ENCODE assay signal across 22 cellular contexts in the genomic region with DNA sequence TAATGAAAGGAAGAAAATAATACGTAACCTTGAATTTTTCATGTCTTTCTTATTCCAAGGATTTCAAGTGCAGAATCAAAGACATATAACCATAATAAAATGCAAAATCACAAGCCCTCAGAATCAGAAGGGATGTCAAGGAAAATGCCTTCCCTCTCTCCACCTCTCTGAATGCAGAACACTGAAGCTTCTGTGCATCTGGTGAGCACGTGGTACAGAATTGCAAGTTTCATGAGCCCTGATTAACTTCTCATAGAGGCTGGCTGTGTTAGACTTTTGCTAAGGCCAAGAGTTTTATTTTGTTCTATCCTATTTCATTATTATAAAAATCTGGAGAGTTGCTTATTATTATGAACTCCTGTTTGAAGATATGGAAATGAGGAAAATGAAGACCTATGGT.
"Had no signal": no experiment of that assay in that cellular context is flagged by ENCODE, and none has a peak within 500 bp of the region (broad histone marks: within the 10 kb centered on the region; RNA-seq: fewer than 3 reads in every experiment).

No MANE protein-coding gene starts in this region.

- H3K27ac Mint-ChIP-seq: naive thymus-derived CD8-positive, alpha-beta T cell; nephron progenitor cell; stimulated activated naive B cell treated with anti-CD40 and anti-IgM and Interleukin-4, amounts not matched to agents 10 μg/mL and 1 μg/mL and 100 μg/mL, for 72 hours; stimulated activated naive CD8-positive, alpha-beta T cell treated with anti-CD3 and anti-CD28 coated beads, Interleukin-15, Interleukin-2, amounts not matched to agents 100 ng/mL and 50 ng/mL, for 24 hours had no signal

- ATAC-seq: esophagus mucosa; gastrocnemius medialis; heart left ventricle; left cardiac atrium; left lung; naive thymus-derived CD8-positive, alpha-beta T cell; psoas muscle; right cardiac atrium; stimulated activated naive B cell treated with anti-CD40 and anti-IgM and Interleukin-4, amounts not matched to agents 10 μg/mL and 1 μg/mL and 100 μg/mL, for 72 hours had no signal

- H3K9me3 ChIP-seq: gastrocnemius medialis, heart left ventricle, left lung, psoas muscle, sigmoid colon, thoracic aorta, transverse colon, vagina had no signal

- H3K4me1 Mint-ChIP-seq: naive thymus-derived CD8-positive, alpha-beta T cell; nephron progenitor cell; stimulated activated naive B cell treated with anti-CD40 and anti-IgM and Interleukin-4, amounts not matched to agents 10 μg/mL and 1 μg/mL and 100 μg/mL, for 72 hours had no signal

- H3K4me1 ChIP-seq: gastrocnemius medialis, heart left ventricle, left lung, psoas muscle, spleen, transverse colon, vagina had no signal

- H3K4me3 ChIP-seq: dorsolateral prefrontal cortex, gastrocnemius medialis, heart left ventricle, hepatocyte, left lung, psoas muscle, sigmoid colon, spleen, thoracic aorta, transverse colon, vagina had no signal

- H3K27me3 Mint-ChIP-seq: naive thymus-derived CD8-positive, alpha-beta T cell; stimulated activated naive B cell treated with anti-CD40 and anti-IgM and Interleukin-4, amounts not matched to agents 10 μg/mL and 1 μg/mL and 100 μg/mL, for 72 hours; stimulated activated naive CD8-positive, alpha-beta T cell treated with anti-CD3 and anti-CD28 coated beads, Interleukin-15, Interleukin-2, amounts not matched to agents 100 ng/mL and 50 ng/mL, for 24 hours had no signal

- H3K79me2 ChIP-seq: hepatocyte had no signal

- DNase-seq: cortex of kidney; effector CD4-positive, alpha-beta T cell; foreskin fibroblast; gastrocnemius medialis; heart left ventricle; left cardiac atrium; left lung; naive thymus-derived CD8-positive, alpha-beta T cell; nephron progenitor cell; psoas muscle; right cardiac atrium; sigmoid colon; spleen; stimulated activated CD4-positive, alpha-beta T cell treated with anti-CD3 and anti-CD28 coated beads, Interleukin-4, amount 100 ng/mL, for 4 hours; stimulated activated naive B cell treated with anti-CD40 and anti-IgM and Interleukin-4, amounts not matched to agents 10 μg/mL and 1 μg/mL and 100 μg/mL, for 72 hours; transverse colon had no signal

- H3K36me3 Mint-ChIP-seq: naive thymus-derived CD8-positive, alpha-beta T cell; stimulated activated naive B cell treated with anti-CD40 and anti-IgM and Interleukin-4, amounts not matched to agents 10 μg/mL and 1 μg/mL and 100 μg/mL, for 72 hours had no signal

- H3K27ac ChIP-seq: dorsolateral prefrontal cortex, gastrocnemius medialis, heart left ventricle, hepatocyte, left lung, psoas muscle, sigmoid colon, spleen, thoracic aorta, transverse colon, vagina had no signal

- H3K4me3 Mint-ChIP-seq: naive thymus-derived CD8-positive, alpha-beta T cell; nephron progenitor cell; stimulated activated naive B cell treated with anti-CD40 and anti-IgM and Interleukin-4, amounts not matched to agents 10 μg/mL and 1 μg/mL and 100 μg/mL, for 72 hours; stimulated activated naive CD8-positive, alpha-beta T cell treated with anti-CD3 and anti-CD28 coated beads, Interleukin-15, Interleukin-2, amounts not matched to agents 100 ng/mL and 50 ng/mL, for 24 hours had no signal

- H3K9me3 Mint-ChIP-seq: nephron progenitor cell; stimulated activated naive B cell treated with anti-CD40 and anti-IgM and Interleukin-4, amounts not matched to agents 10 μg/mL and 1 μg/mL and 100 μg/mL, for 72 hours; stimulated activated naive CD8-positive, alpha-beta T cell treated with anti-CD3 and anti-CD28 coated beads, Interleukin-15, Interleukin-2, amounts not matched to agents 100 ng/mL and 50 ng/mL, for 24 hours had no signal

- H3K36me3 ChIP-seq: gastrocnemius medialis, heart left ventricle, left lung, sigmoid colon, spleen, thoracic aorta, transverse colon, vagina had no signal

- H3K27me3 ChIP-seq: dorsolateral prefrontal cortex, gastrocnemius medialis, heart left ventricle, hepatocyte, left lung, sigmoid colon, spleen, transverse colon, vagina had no signal

- H2AFZ ChIP-seq: hepatocyte had no signal
